8 cellular contexts compared by ENCODE assay signal in the genomic region with DNA sequence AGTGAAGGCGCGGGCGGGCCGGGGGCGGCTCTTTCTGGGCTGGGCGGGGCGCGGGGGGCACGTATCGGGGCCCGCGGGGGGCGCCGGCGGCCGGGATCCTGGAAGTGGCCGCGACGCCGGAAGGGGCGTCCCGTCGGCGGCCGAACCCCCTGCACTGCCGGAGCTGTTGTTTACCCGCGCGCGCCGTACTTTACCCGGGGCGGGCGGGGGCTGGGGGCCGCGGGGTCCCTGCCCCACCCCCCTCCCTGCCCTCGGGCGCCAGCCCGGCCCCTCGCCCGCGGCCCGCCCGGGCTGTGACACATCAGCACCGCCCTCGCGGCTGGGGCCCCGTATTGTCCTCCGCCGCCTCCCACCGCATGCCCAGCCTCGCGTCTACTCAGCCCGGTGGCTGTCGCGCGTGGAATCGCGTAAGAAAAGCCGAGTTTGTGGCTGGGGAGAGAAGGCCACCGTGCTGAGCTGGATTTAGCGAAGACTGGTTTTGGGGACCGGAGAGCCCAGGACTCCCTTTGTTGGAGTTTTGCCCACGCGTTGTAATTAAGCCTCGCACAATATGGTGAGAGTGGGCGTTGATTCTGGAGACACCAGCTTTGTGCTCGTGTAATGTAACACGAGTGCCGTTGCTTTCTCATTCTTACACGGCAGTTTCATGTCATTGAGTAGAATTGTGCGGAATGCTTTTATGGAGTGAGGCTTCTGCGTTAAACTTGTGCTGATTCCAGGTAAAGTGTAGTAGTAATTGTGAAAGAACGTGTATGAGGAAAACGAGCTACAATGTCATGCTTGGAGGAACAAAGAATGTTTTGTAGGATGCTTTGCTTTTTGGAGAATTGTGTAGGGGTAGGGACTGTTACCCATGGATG. TPM values are rescaled to one million over a fixed set of nuclear protein-coding genes. Genes with fewer than 3 reads are reported as not detected.
DNase-seq lines count a peak whose midpoint lies in the region; ATAC-seq and TF ChIP-seq lines count a peak whose summit lies in the region.

No MANE protein-coding gene starts in this region.

- peak overlapping the region; percentile 85 for H4K91ac ChIP-seq in trophoblast cell (ENCODE audit: low read depth, low read length)

- TF ChIP-seq CTCF in AG10803 (conservative IDR thresholded peaks at IDR 0.05; ENCODE audit: low read length) = no peak
- no peak for TF ChIP-seq CTCF in cardiac muscle cell (IDR thresholded peaks at IDR 0.05; ENCODE audit: low read depth, low read length)
- no peak for TF ChIP-seq CTCF in tibial nerve (IDR thresholded peaks at IDR 0.05)

- H3K4me1 Mint-ChIP-seq in activated naive CD8-positive, alpha-beta T cell (ENCODE audit: low read depth) = peaks cover 79% of the 10 kb centered on the region

- peak overlapping the region; percentile 83 for H2BK5ac ChIP-seq in trophoblast cell (ENCODE audit: low read depth, low read length, poor library complexity)

- H2BK120ac ChIP-seq in trophoblast cell (ENCODE audit: insufficient read depth, low read length, poor library complexity) = peak overlapping the region; percentile 87

- H3K9me3 ChIP-seq in SK-N-MC (ENCODE audit: low read depth, low read length) = no peaks in the 10 kb centered on the region
- H3K9me3 ChIP-seq in cardiac muscle cell (ENCODE audit: low read depth) = no peaks in the 10 kb centered on the region
- no peaks in the 10 kb centered on the region for H3K9me3 ChIP-seq in trophoblast cell (ENCODE audit: insufficient read depth, low read depth, low read length)
- H3K9me3 ChIP-seq in tibial nerve = peaks cover 0 to 8% (median 0%) of the 10 kb centered on the region in 4 donors

- H3K4me1 ChIP-seq in cardiac muscle cell (ENCODE audit: low read depth) = peaks cover 28% of the 10 kb centered on the region
- H3K4me1 ChIP-seq in trophoblast cell (ENCODE audit: control insufficient read depth in 1 of 2, insufficient read depth in 2 of 2, low read length in 2 of 2) = peaks cover 9 to 11% of the 10 kb centered on the region in 2 experiments
- H3K4me1 ChIP-seq in tibial nerve = peaks cover 0 to 52% (median 37%) of the 10 kb centered on the region in 4 donors

- TF ChIP-seq POLR2A in tibial nerve (IDR thresholded peaks at IDR 0.05) = no peak

- TF ChIP-seq EP300 in tibial nerve (IDR thresholded peaks at IDR 0.05) = peak in 1 of 2 donors; percentile 31

- peaks cover 12% of the 10 kb centered on the region for H3K79me1 ChIP-seq in trophoblast cell (ENCODE audit: low read length)

- H3K27ac ChIP-seq in SK-N-MC = peak overlapping the region; percentile 84
- H3K27ac ChIP-seq in cardiac muscle cell = peak overlapping the region; percentile 98
- H3K27ac ChIP-seq in trophoblast cell (ENCODE audit: low read depth, low read length) = peak overlapping the region; percentile 81
- peak overlapping the region; percentile 88 to 99 (median 95) for H3K27ac ChIP-seq in tibial nerve

- H3K79me2 ChIP-seq in trophoblast cell (ENCODE audit: control insufficient read depth, insufficient read depth, low read length, poor library complexity) = peaks cover 10% of the 10 kb centered on the region

- H3K4ac ChIP-seq in trophoblast cell (ENCODE audit: low read depth, low read length) = peak overlapping the region; percentile 94

- H3K18ac ChIP-seq in trophoblast cell (ENCODE audit: low read length) = peak overlapping the region; percentile 95

- H3K23ac ChIP-seq in trophoblast cell (ENCODE audit: low read length) = peak overlapping the region; percentile 78

- peak overlapping the region; percentile 94 for H3K4me3 Mint-ChIP-seq in activated naive CD8-positive, alpha-beta T cell

- peak overlapping the region; percentile 51 for H2AFZ ChIP-seq in trophoblast cell (ENCODE audit: insufficient read depth, low read length, poor library complexity)

- peak overlapping the region; percentile 51 for H2BK12ac ChIP-seq in trophoblast cell (ENCODE audit: low read length)

- H2AK5ac ChIP-seq in trophoblast cell (ENCODE audit: low read length) = no peak overlapping the region

- peak overlapping the region; percentile 90 for H4K8ac ChIP-seq in trophoblast cell (ENCODE audit: low read depth, low read length)

- peaks cover 7% of the 10 kb centered on the region for H3K9me3 Mint-ChIP-seq in activated naive CD8-positive, alpha-beta T cell (ENCODE audit: low read depth)

- WGBS in trophoblast cell (ENCODE audit: extremely low coverage, insufficient coverage, insufficient read length) = no CpG with 5 or more reads among the region's 75 CpGs
- 0 to 1% methylated on average over 12 to 14 of the region's 75 CpGs for WGBS in tibial nerve, 2 donors

- peak; percentile 29 for ATAC-seq in GM19324 (IDR thresholded peaks at IDR 0.05; ENCODE audit: low FRiP score, unreplicated experiment)

- H3K36me3 ChIP-seq in SK-N-MC (ENCODE audit: insufficient read depth, low read length) = no peaks in the 10 kb centered on the region
- no peaks in the 10 kb centered on the region for H3K36me3 ChIP-seq in cardiac muscle cell
- H3K36me3 ChIP-seq in trophoblast cell (ENCODE audit: control insufficient read depth in 1 of 2, insufficient read depth in 2 of 2, low read length in 2 of 2) = no peaks in the 10 kb centered on the region
- no peaks in the 10 kb centered on the region for H3K36me3 ChIP-seq in tibial nerve

- H3K27ac Mint-ChIP-seq in activated naive CD8-positive, alpha-beta T cell = peak overlapping the region; percentile 94

- H3K27me3 ChIP-seq in cardiac muscle cell = no peaks in the 10 kb centered on the region
- H3K27me3 ChIP-seq in trophoblast cell (ENCODE audit: insufficient read depth, low read length) = no peaks in the 10 kb centered on the region
- H3K27me3 ChIP-seq in tibial nerve = no peaks in the 10 kb centered on the region

- H3K4me2 ChIP-seq in trophoblast cell (ENCODE audit: low read length) = peak overlapping the region; percentile 93

- peak overlapping the region; percentile 68 for H3K14ac ChIP-seq in trophoblast cell (ENCODE audit: low read length)

- H3K9ac ChIP-seq in SK-N-MC (ENCODE audit: insufficient read length) = peak overlapping the region; percentile 72
- H3K9ac ChIP-seq in trophoblast cell (ENCODE audit: low read length) = peak overlapping the region; percentile 90

- peak; percentile 46 for DNase-seq in AG10803 (ENCODE audit: low read depth)
- peak; percentile 49 for DNase-seq in HT-29 (ENCODE audit: low spot score)
- no peak for DNase-seq in SK-N-MC (ENCODE audit: low read depth, low spot score)
- DNase-seq in cardiac muscle cell (ENCODE audit: low read depth in 1 of 2, low spot score in 1 of 2) = peak; percentile 60 to 76
- DNase-seq in trophoblast cell = peak; percentile 59 to 83
- DNase-seq in tibial nerve (ENCODE audit: low spot score in 2 of 2) = peak; percentile 26 to 35

- H3K36me3 Mint-ChIP-seq in activated naive CD8-positive, alpha-beta T cell = peaks cover 2% of the 10 kb centered on the region

- H4K12ac ChIP-seq in trophoblast cell (ENCODE audit: low read depth, low read length) = peak overlapping the region; percentile 82

- no peaks in the 10 kb centered on the region for H3K27me3 Mint-ChIP-seq in activated naive CD8-positive, alpha-beta T cell

- H3K4me3 ChIP-seq in AG10803 (ENCODE audit: low read length) (peak overlapping the region; percentile 90), SK-N-MC (peak overlapping the region; percentile 82), cardiac muscle cell (peak overlapping the region; percentile 69), trophoblast cell (ENCODE audit: low read depth, low read length) (peak overlapping the region; percentile 86), tibial nerve (peak overlapping the region; percentile 67 to 97 (median 79))

RNA-seq across cellular contexts. Expression of gene BACH1, which starts 0.6 kb away (rescaled TPM):
- total RNA-seq in HT-29 (2014; rRNA removed; shearing (Covaris generic)) = 13.2 and 17.8 TPM in 2 replicates
- total RNA-seq in cardiac muscle cell (25.2 and 32.3 TPM in 2 replicates), tibial nerve (10 to 100 TPM; 38.0 to 46.5 (median 39.9) TPM)
- polyA plus RNA-seq in cardiac muscle cell = 17.2 and 24.2 TPM in 2 replicates
- 72.6 and 72.7 TPM in 2 replicates for polyA plus RNA-seq in trophoblast cell (2013)
